ENCODE assay signal across 1 cellular context in the genomic region with DNA sequence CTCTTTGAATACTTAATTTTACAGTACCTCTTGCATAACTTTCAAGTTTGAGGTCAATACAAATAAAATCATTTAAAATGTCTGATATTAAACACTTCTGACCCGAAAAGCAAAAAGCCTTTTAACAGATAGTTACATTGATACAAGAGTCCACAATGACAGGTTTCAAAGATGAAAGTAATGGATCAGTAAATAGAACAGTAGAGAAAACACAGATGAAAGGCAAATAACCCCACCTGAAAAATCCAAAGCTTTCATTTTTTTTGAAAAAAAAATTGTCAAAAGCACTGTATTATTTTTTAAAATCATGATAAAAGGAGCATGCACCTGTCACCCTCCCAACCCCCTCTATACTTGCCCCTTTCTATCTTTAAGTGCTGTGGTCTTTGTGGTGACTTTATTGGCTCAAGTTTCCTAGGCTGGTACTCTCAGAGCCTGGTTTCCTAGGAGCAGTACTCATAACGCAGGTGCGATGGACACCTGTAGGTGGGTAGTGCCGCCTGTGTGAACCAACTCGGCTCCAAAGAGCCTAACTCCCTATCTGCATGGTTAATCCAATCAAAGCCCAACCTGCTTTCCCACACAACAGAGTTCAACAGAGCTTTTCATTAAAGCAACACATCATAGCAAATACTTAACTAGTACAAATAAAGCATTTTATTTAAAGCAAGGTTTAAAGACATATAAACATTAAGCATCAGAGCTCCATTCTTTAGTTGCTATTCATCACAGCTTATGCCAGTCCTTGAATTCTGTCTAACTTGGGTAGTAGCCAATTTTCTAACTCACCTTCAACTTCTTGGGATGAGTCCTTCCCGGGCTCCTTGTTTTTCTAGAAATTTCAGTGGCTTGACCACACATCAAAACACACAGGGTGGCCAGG.
TF ChIP-seq lines count a peak whose summit lies in the region.

No MANE protein-coding gene starts in this region.

TF ChIP-seq in K562, 482 proteins besides CTCF, POLR2A, EP300 and RAD21:
- TF ChIP-seq, protein P1, sequence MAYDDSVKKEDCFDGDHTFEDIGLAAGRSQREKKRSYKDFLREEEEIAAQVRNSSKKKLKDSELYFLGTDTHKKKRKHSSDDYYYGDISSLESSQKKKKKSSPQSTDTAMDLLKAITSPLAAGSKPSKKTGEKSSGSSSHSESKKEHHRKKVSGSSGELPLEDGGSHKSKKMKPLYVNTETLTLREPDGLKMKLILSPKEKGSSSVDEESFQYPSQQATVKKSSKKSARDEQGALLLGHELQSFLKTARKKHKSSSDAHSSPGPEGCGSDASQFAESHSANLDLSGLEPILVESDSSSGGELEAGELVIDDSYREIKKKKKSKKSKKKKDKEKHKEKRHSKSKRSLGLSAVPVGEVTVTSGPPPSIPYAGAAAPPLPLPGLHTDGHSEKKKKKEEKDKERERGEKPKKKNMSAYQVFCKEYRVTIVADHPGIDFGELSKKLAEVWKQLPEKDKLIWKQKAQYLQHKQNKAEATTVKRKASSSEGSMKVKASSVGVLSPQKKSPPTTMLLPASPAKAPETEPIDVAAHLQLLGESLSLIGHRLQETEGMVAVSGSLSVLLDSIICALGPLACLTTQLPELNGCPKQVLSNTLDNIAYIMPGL (CRISPR knock-in tag; IDR thresholded peaks at IDR 0.05): no peak
- TF ChIP-seq, protein P2, sequence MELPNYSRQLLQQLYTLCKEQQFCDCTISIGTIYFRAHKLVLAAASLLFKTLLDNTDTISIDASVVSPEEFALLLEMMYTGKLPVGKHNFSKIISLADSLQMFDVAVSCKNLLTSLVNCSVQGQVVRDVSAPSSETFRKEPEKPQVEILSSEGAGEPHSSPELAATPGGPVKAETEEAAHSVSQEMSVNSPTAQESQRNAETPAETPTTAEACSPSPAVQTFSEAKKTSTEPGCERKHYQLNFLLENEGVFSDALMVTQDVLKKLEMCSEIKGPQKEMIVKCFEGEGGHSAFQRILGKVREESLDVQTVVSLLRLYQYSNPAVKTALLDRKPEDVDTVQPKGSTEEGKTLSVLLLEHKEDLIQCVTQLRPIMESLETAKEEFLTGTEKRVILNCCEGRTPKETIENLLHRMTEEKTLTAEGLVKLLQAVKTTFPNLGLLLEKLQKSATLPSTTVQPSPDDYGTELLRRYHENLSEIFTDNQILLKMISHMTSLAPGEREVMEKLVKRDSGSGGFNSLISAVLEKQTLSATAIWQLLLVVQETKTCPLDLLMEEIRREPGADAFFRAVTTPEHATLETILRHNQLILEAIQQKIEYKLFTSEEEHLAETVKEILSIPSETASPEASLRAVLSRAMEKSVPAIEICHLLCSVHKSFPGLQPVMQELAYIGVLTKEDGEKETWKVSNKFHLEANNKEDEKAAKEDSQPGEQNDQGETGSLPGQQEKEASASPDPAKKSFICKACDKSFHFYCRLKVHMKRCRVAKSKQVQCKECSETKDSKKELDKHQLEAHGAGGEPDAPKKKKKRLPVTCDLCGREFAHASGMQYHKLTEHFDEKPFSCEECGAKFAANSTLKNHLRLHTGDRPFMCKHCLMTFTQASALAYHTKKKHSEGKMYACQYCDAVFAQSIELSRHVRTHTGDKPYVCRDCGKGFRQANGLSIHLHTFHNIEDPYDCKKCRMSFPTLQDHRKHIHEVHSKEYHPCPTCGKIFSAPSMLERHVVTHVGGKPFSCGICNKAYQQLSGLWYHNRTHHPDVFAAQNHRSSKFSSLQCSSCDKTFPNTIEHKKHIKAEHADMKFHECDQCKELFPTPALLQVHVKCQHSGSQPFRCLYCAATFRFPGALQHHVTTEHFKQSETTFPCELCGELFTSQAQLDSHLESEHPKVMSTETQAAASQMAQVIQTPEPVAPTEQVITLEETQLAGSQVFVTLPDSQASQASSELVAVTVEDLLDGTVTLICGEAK (IDR thresholded peaks at IDR 0.05): peak; percentile 52; the same call in 1 of the 2 replicates
- TF ChIP-seq, protein P2 (CRISPR knock-in tag; IDR thresholded peaks at IDR 0.05): no peak
- no peak for TF ChIP-seq ZNF175 (CRISPR knock-in tag; IDR thresholded peaks at IDR 0.05; ENCODE audit: low read depth)
